15 cellular contexts compared by ENCODE assay signal in the genomic region with DNA sequence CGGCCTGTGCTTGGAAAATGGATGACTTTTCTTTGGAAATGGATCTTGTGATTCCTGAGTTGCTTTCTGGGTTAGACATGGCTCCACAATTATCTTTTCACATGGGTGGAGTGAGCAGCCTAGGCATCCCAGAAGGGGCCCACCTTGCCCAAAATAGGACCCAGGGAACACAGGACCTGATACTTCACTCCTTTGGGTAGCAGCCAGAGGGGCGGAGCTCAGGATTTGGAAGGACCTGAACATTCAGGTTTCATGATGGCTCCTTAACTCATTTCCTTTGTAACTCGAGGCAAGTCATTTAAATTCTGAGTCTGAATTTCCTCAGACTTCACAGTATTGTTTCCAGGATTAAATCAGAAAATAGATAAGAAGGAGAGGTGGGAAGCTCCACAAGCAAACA.
DNase-seq lines count a peak whose midpoint lies in the region; ATAC-seq and TF ChIP-seq lines count a peak whose summit lies in the region.
"Had no signal": no experiment of that assay in that cellular context is flagged by ENCODE, and none has a peak within 500 bp of the region (broad histone marks: within the 10 kb centered on the region; RNA-seq: fewer than 3 reads in every experiment).

No MANE protein-coding gene starts in this region.

- no peak overlapping the region for H3K27ac ChIP-seq in esophagus muscularis mucosa (replicated peaks in 1 of 4)
- H3K27ac ChIP-seq in suprapubic skin: no peak overlapping the region
- H3K27ac ChIP-seq: HL-60 had no signal

- H3K9ac ChIP-seq in Loucy (ENCODE audit: low read depth, low read length, poor library complexity, severe bottlenecking): no peak overlapping the region

- peaks cover 2% of the 10 kb centered on the region; the same call in 1 of the 2 replicates for H3K9me3 ChIP-seq in Loucy (ENCODE audit: insufficient read depth, low read depth, low read length)
- peaks cover 0 to 13% (median 10%) of the 10 kb centered on the region in 4 donors for H3K9me3 ChIP-seq in esophagus muscularis mucosa
- peaks cover 9% of the 10 kb centered on the region for H3K9me3 ChIP-seq in suprapubic skin

- no peaks in the 10 kb centered on the region for H4K20me1 ChIP-seq in Loucy (ENCODE audit: insufficient read depth, low read length, poor library complexity, severe bottlenecking)

- H3K4me3 Mint-ChIP-seq in endothelial cell (ENCODE audit: unreplicated experiment): no peak overlapping the region
- H3K4me3 Mint-ChIP-seq: B cell had no signal

- no peaks in the 10 kb centered on the region for H3K27me3 ChIP-seq in Loucy (ENCODE audit: insufficient read depth, low read length, poor library complexity, severe bottlenecking)
- no peaks in the 10 kb centered on the region for H3K27me3 ChIP-seq in esophagus muscularis mucosa
- H3K27me3 ChIP-seq in suprapubic skin: no peaks in the 10 kb centered on the region

- H3K9me2 ChIP-seq in Loucy (replicated peaks; ENCODE audit: low read depth, low read length): no peaks in the 10 kb centered on the region

- TF ChIP-seq CTCF in Loucy (conservative IDR thresholded peaks at IDR 0.05; ENCODE audit: low read length): no peak
- no peak for TF ChIP-seq CTCF in esophagus muscularis mucosa (IDR thresholded peaks at IDR 0.05)
- no peak for TF ChIP-seq CTCF in suprapubic skin (IDR thresholded peaks at IDR 0.05)
- no peak for TF ChIP-seq CTCF in endothelial cell (IDR thresholded peaks at IDR 0.05; ENCODE audit: unreplicated experiment)

- ATAC-seq in HG03097 (IDR thresholded peaks at IDR 0.05; ENCODE audit: low FRiP score, unreplicated experiment) (no peak), GM18520 (IDR thresholded peaks at IDR 0.05; ENCODE audit: unreplicated experiment) (no peak)

- no peaks in the 10 kb centered on the region for H3K79me2 ChIP-seq in Loucy (ENCODE audit: insufficient read depth, low read length)

- DNase-seq in activated CD8-positive, alpha-beta memory T cell treated with anti-CD3 and anti-CD28 coated beads, Interleukin-2, amount 50 U/mL, for 48 hours: peak; percentile 8
- no peak for DNase-seq in activated CD8-positive, alpha-beta memory T cell treated with anti-CD3 and anti-CD28 coated beads, Interleukin-2, amount 50 U/mL, for 4 hours
- DNase-seq in esophagus muscularis mucosa (ENCODE audit: extremely low spot score): peak; percentile 66
- peak; percentile 13 to 42 for DNase-seq in suprapubic skin (ENCODE audit: low spot score in 2 of 2)
- DNase-seq in endothelial cell (ENCODE audit: low spot score): no peak
- DNase-seq: 8988T; NCI-H1436 treated with DMSO at 0.1 percent for 48 hours; NCI-H2029; NK-92 treated with Interleukin-12 subunit alpha and Interleukin-12 subunit beta, amount 100 ng/mL, for 24 hours; SIG-M5 had no signal

- H3F3A ChIP-seq in Loucy (ENCODE audit: low read depth): no peaks in the 10 kb centered on the region

- no peak for TF ChIP-seq EP300 in esophagus muscularis mucosa (IDR thresholded peaks at IDR 0.05)
- no peak for TF ChIP-seq EP300 in suprapubic skin (IDR thresholded peaks at IDR 0.05)

- peak overlapping the region; percentile 32 for H3K4me2 ChIP-seq in Loucy (ENCODE audit: low read depth, low read length, poor library complexity, severe bottlenecking)

- no peaks in the 10 kb centered on the region for H3K9me3 Mint-ChIP-seq in endothelial cell (ENCODE audit: unreplicated experiment)

- 89% methylated on average over 3 of the region's 3 CpGs for WGBS in esophagus muscularis mucosa
- 57% methylated on average over 3 of the region's 3 CpGs for WGBS in suprapubic skin

- no peak overlapping the region for H3K4me3 ChIP-seq in Loucy (ENCODE audit: low read length, poor library complexity, severe bottlenecking)
- H3K4me3 ChIP-seq in esophagus muscularis mucosa: no peak overlapping the region
- H3K4me3 ChIP-seq in suprapubic skin: no peak overlapping the region

- H3K4me1 ChIP-seq in Loucy (ENCODE audit: insufficient read depth, low read length, poor library complexity, severe bottlenecking) (peaks cover 14% of the 10 kb centered on the region), esophagus muscularis mucosa (no peaks in the 10 kb centered on the region), suprapubic skin (no peaks in the 10 kb centered on the region)

- no peaks in the 10 kb centered on the region for H3K36me3 ChIP-seq in Loucy (ENCODE audit: insufficient read depth, low read length)
- H3K36me3 ChIP-seq in esophagus muscularis mucosa: no peaks in the 10 kb centered on the region
- H3K36me3 ChIP-seq in suprapubic skin: no peaks in the 10 kb centered on the region

- no peaks in the 10 kb centered on the region for H3K36me3 Mint-ChIP-seq in endothelial cell (ENCODE audit: low read depth, unreplicated experiment)

- TF ChIP-seq POLR2A in esophagus muscularis mucosa (IDR thresholded peaks at IDR 0.05; ENCODE audit: low read depth) (no peak), suprapubic skin (IDR thresholded peaks at IDR 0.05) (no peak)

- intact Hi-C loops in esophagus muscularis mucosa (cut with DNase I): no loop called here

- H3K4me1 Mint-ChIP-seq in endothelial cell (ENCODE audit: unreplicated experiment): peaks cover 20% of the 10 kb centered on the region
- H3K4me1 Mint-ChIP-seq: B cell had no signal

- no peak overlapping the region for H2AFZ ChIP-seq in Loucy (ENCODE audit: low read length)

- H3K27me3 Mint-ChIP-seq in endothelial cell (ENCODE audit: unreplicated experiment): no peaks in the 10 kb centered on the region

- no peak overlapping the region for H3K27ac Mint-ChIP-seq in endothelial cell (ENCODE audit: unreplicated experiment)
- H3K27ac Mint-ChIP-seq: B cell had no signal

Comparison
In these comparisons a context has a peak if more than half of its experiments do, and no peak if none do; other contexts are left out.
1. DNase-seq: peak in activated CD8-positive, alpha-beta memory T cell treated with anti-CD3 and anti-CD28 coated beads, Interleukin-2, amount 50 U/mL, for 48 hours (single experiment), esophagus muscularis mucosa (single experiment) and suprapubic skin (2 of 2); none in activated CD8-positive, alpha-beta memory T cell treated with anti-CD3 and anti-CD28 coated beads, Interleukin-2, amount 50 U/mL, for 4 hours (single experiment) and endothelial cell (single experiment).